ENCODE assay signal across 8 cellular contexts in the genomic region with DNA sequence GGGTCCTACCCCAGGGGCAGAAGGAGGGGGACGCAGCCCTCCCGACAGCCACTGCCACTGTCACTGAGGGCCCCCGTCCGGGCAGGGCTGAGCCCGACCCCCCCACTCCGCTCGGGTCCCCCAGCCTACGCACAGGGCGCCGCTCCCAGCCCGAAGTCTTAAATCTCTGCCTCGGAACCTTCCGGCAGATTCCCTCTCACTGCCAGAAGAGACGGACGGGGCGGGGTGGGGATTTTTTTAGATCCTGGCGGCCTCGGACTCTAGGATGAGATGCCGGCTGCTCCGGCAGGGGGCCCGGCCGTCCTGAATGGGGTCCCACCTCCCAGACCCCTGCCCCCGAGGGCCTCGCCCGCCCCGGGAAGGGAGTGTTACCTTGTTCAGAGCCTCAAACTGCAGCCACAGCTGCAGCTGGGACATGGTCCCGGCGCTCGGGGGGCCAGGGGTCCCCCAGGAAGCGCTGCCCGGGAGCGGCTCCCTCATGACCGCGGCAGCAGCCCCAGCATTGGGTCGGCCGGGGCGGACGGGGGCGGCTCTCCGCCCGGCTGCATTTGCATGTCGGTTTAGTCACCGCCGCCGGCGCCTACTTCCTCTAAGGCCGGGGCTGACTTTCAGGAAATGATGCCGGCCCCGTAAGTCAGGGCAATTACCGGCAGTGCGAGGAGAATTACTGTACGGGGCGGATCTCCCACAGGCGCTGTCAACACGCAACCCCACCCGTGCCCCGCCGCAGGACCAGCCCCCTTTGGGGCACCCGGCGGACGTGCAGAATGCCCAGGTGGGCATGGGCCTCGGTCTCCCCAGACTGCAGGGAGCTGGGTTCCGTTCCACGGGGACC. TPM values are rescaled to one million over a fixed set of nuclear protein-coding genes. Genes with fewer than 3 reads are reported as not detected.
DNase-seq lines count a peak whose midpoint lies in the region; ATAC-seq and TF ChIP-seq lines count a peak whose summit lies in the region.

No MANE protein-coding gene starts in this region.

- no peaks in the 10 kb centered on the region for H3K9me3 ChIP-seq in MG63
- no peaks in the 10 kb centered on the region for H3K9me3 ChIP-seq in ectodermal cell (ENCODE audit: control insufficient read depth, low read length)
- no peaks in the 10 kb centered on the region for H3K9me3 ChIP-seq in lung (ENCODE audit: control insufficient read depth in 2 of 2, insufficient read depth in 1 of 2, low read length in 1 of 2)

- peak overlapping the region; percentile 63 for H3K4me3 ChIP-seq in MG63
- H3K4me3 ChIP-seq in ectodermal cell (ENCODE audit: insufficient read depth, low read depth, low read length), result peak overlapping the region; percentile 42
- peak overlapping the region; percentile 76 for H3K4me3 ChIP-seq in lung

- DNase-seq in C1 segment of cervical spinal cord (lab: John Stamatoyannopoulos, UW), result peak in 11 of 14 donors; percentile 8 to 86 (median 46)
- peak; percentile 84 for DNase-seq in MG63
- peak; percentile 91 to 92 for DNase-seq in activated CD4-positive, alpha-beta T cell treated with anti-CD3 and anti-CD28 coated beads, Interleukin-2, amount 50 U/mL, for 48 hours
- peak; percentile 86 for DNase-seq in lung (ENCODE audit: low spot score)
- DNase-seq in stimulated activated CD4-positive, alpha-beta T cell treated with anti-CD3 and anti-CD28 coated beads, TNF-alpha, amount 100 ng/mL, for 4 hours (ENCODE audit: low read depth in 3 of 3), result peak; percentile 73 to 90 (median 87)
- no peak for DNase-seq in NCI-H187 (lab: John Stamatoyannopoulos, UW)

- ATAC-seq in GM21381 (IDR thresholded peaks at IDR 0.05; ENCODE audit: unreplicated experiment) (peak; percentile 40), lung (ENCODE audit: insufficient read depth, low FRiP score) (peak; percentile 67)

- peaks cover 10% of the 10 kb centered on the region for H3K36me3 ChIP-seq in MG63
- no peaks in the 10 kb centered on the region for H3K36me3 ChIP-seq in ectodermal cell (ENCODE audit: control insufficient read depth, insufficient read depth, low read length)
- peaks cover 0 to 36% of the 10 kb centered on the region in 2 donors for H3K36me3 ChIP-seq in lung (ENCODE audit: control insufficient read depth in 2 of 2, insufficient read depth in 2 of 2, low read length in 2 of 2)

- no peak for TF ChIP-seq CTCF in lung (IDR thresholded peaks at IDR 0.05; ENCODE audit: control extremely low read depth, extremely low read depth)

- H3K27me3 ChIP-seq in MG63 (no peaks in the 10 kb centered on the region), ectodermal cell (ENCODE audit: control insufficient read depth, insufficient read depth, low read length, poor library complexity, severe bottlenecking) (no peaks in the 10 kb centered on the region), lung (ENCODE audit: control insufficient read depth, insufficient read depth) (no peaks in the 10 kb centered on the region)

- H3K4me1 ChIP-seq in ectodermal cell (ENCODE audit: control insufficient read depth, insufficient read depth, low read length) (peaks cover 19% of the 10 kb centered on the region), lung (ENCODE audit: control insufficient read depth in 2 of 2, insufficient read depth in 2 of 2, low read length in 2 of 2) (peaks cover 6 to 36% of the 10 kb centered on the region in 2 donors)

- WGBS in ectodermal cell, 2 experiments, result 9 to 14% methylated on average over 64 of the region's 64 CpGs
- 4 to 11% methylated on average over 63 to 64 of the region's 64 CpGs for WGBS in lung, 2 donors

- H3K27ac ChIP-seq in ectodermal cell (ENCODE audit: insufficient read depth, low read depth, low read length, poor library complexity, severe bottlenecking), result no peak overlapping the region
- H3K27ac ChIP-seq in lung (ENCODE audit: low read depth in 1 of 2, low read length in 1 of 2), result peak overlapping the region; percentile 88 to 97

RNA-seq across cellular contexts. Expression of gene GPX4, which starts 28.1 kb away (rescaled TPM):
- total RNA-seq in MG63 (2014; rRNA removed; shearing (Covaris generic); ENCODE audit: low replicate concordance), result 293 and 320 TPM in 2 replicates
- 427 TPM for polyA plus RNA-seq in ectodermal cell (2013, experiment 1 of 4)
- polyA plus RNA-seq in ectodermal cell (2013, experiment 2 of 4), result 398 TPM
- 429 TPM for polyA plus RNA-seq in ectodermal cell (2013, experiment 3 of 4)
- 460 TPM for polyA plus RNA-seq in ectodermal cell (2013, experiment 4 of 4)
- total RNA-seq in lung, result 100 to 1,000 TPM in 1 of 2 donors, 10 to 100 TPM in 1; 91.6 to 365 TPM
- polyA plus RNA-seq in lung, result 1,000 to 10,000 TPM in 1 of 2 donors, 100 to 1,000 TPM in 1; 566 to 1,031 TPM

RNA-seq across cellular contexts. Expression of gene POLR2E, which starts 36.8 kb away (rescaled TPM):
- total RNA-seq in MG63 (2014; rRNA removed; shearing (Covaris generic); ENCODE audit: low replicate concordance), result 128 and 157 TPM in 2 replicates
- 254 TPM for polyA plus RNA-seq in ectodermal cell (2013, experiment 1 of 4)
- polyA plus RNA-seq in ectodermal cell (2013, experiment 2 of 4), result 233 TPM
- polyA plus RNA-seq in ectodermal cell (2013, experiment 3 of 4), result 187 TPM
- polyA plus RNA-seq in ectodermal cell (2013, experiment 4 of 4), result 200 TPM
- total RNA-seq in lung, result 100 to 1,000 TPM in 1 of 2 donors, 10 to 100 TPM in 1; 78.4 to 188 TPM
- 100 to 1,000 TPM; 120 to 196 TPM for polyA plus RNA-seq in lung

RNA-seq across cellular contexts. Expression of gene SBNO2, which starts 42.1 kb away (rescaled TPM):
- total RNA-seq in MG63 (2014; rRNA removed; shearing (Covaris generic); ENCODE audit: low replicate concordance), result 15.6 and 22.7 TPM in 2 replicates
- polyA plus RNA-seq in ectodermal cell (2013, experiment 1 of 4), result 21.0 TPM
- polyA plus RNA-seq in ectodermal cell (2013, experiment 2 of 4), result 19.6 TPM
- 14.0 TPM for polyA plus RNA-seq in ectodermal cell (2013, experiment 3 of 4)
- polyA plus RNA-seq in ectodermal cell (2013, experiment 4 of 4), result 16.5 TPM
- 100 to 1,000 TPM in 1 of 2 donors, 10 to 100 TPM in 1; 45.6 to 128 TPM for total RNA-seq in lung
- 100 to 1,000 TPM in 1 of 2 donors, 10 to 100 TPM in 1; 63.3 to 155 TPM for polyA plus RNA-seq in lung

Comparison
In these comparisons a context has a peak if more than half of its experiments do, and no peak if none do; other contexts are left out.
1. DNase-seq: peak in C1 segment of cervical spinal cord (11 of 14), MG63 (single experiment), activated CD4-positive, alpha-beta T cell treated with anti-CD3 and anti-CD28 coated beads, Interleukin-2, amount 50 U/mL, for 48 hours (2 of 2), lung (single experiment) and stimulated activated CD4-positive, alpha-beta T cell treated with anti-CD3 and anti-CD28 coated beads, TNF-alpha, amount 100 ng/mL, for 4 hours (3 of 3); none in NCI-H187 (0 of 2).
2. Peak in every context shown above with its lines, with median percentiles within 50 percentile points of each other: H3K4me3 ChIP-seq.